Comparison of ENCODE assay signal across 8 cellular contexts in genomic region chr1:151611832-151612505, GRCh38. TPM values are rescaled to one million over a fixed set of nuclear protein-coding genes. Genes with fewer than 3 reads are reported as not detected.
DNase-seq lines count a peak whose midpoint lies in the region; ATAC-seq, FAIRE-seq and TF ChIP-seq lines count a peak whose summit lies in the region.

Gene SNX27, plus strand, starts transcription at chr1:151612050. Its CDS starts 152 bp downstream, at chr1:151612202.

- H3K36me3 ChIP-seq in GM06990 (ENCODE audit: control insufficient read depth, insufficient read depth, low read length) (no peaks in the 10 kb centered on the region), SK-N-MC (ENCODE audit: insufficient read depth, low read length) (0 out of 2 replicates have a peak, but pooled peaks cover 3% of the 10 kb centered on the region), neutrophil (no peaks in the 10 kb centered on the region)

- FAIRE-seq in frontal cortex (lab: Jason Lieb, UNC), result no peak

- H3K4me3 ChIP-seq in GM06990 (replicated peaks; ENCODE audit: low read depth, low read length) (peak within 1 kb of the TSS; percentile 88), SK-N-MC (peak within 1 kb of the TSS; percentile 95), neutrophil (ENCODE audit: low read depth in 1 of 2, low read length in 1 of 2) (peak within 1 kb of the TSS; percentile 72 to 94)

- H3K4me1 ChIP-seq in neutrophil (ENCODE audit: control insufficient read depth in 1 of 2, insufficient read depth in 1 of 2, low read depth in 1 of 2, low read length in 1 of 2), result peaks cover 60 to 63% of the 10 kb centered on the region in 2 experiments

- H3K27me3 ChIP-seq in GM06990 (replicated peaks; ENCODE audit: control insufficient read depth, insufficient read depth, low read length) (no peaks in the 10 kb centered on the region), neutrophil (no peaks in the 10 kb centered on the region)

- CTCF ChIA-PET in activated naive CD4-positive, alpha-beta T cell treated with anti-CD3 and anti-CD28 coated beads for 36 hours (lab: Charles Lee), result no interaction called here

- peak; percentile 93 for ATAC-seq in HG02571 (IDR thresholded peaks at IDR 0.05; ENCODE audit: unreplicated experiment)

- DNase-seq in GM06990 (ENCODE audit: extremely low read depth, insufficient read length) (peak; percentile 89), NCI-H1048 (lab: John Stamatoyannopoulos, UW) (peak; percentile 85), SK-N-MC (ENCODE audit: low read depth, low spot score) (peak; percentile 66), frontal cortex (ENCODE audit: low spot score in 2 of 2) (peak; percentile 90 to 93), substantia nigra (lab: John Stamatoyannopoulos, UW) (peak; percentile 53 to 96 (median 89))
- DNase-seq in activated naive CD4-positive, alpha-beta T cell treated with anti-CD3 and anti-CD28 coated beads for 36 hours, result peak; percentile 94

- peaks cover 4% of the 10 kb centered on the region for H3K36me3 Mint-ChIP-seq in activated naive CD4-positive, alpha-beta T cell treated with anti-CD3 and anti-CD28 coated beads for 36 hours (ENCODE audit: low read depth)

- peak within 1 kb of the TSS; percentile 93 for H3K4me3 Mint-ChIP-seq in activated naive CD4-positive, alpha-beta T cell treated with anti-CD3 and anti-CD28 coated beads for 36 hours

- intact Hi-C loops in activated naive CD4-positive, alpha-beta T cell treated with anti-CD3 and anti-CD28 coated beads for 36 hours (cut with micrococcal nuclease), result loop anchor here (1.0 to 10.0 kb wide), 9 partner anchors 151 to 425 kb away; partner anchors contain the start of genes C2CD4D, MRPL9, PIP5K1A and POGZ

- H3K4me1 Mint-ChIP-seq in activated naive CD4-positive, alpha-beta T cell treated with anti-CD3 and anti-CD28 coated beads for 36 hours (ENCODE audit: low read depth), result peaks cover 48% of the 10 kb centered on the region

- H3K27me3 Mint-ChIP-seq in activated naive CD4-positive, alpha-beta T cell treated with anti-CD3 and anti-CD28 coated beads for 36 hours (ENCODE audit: low read depth), result peaks cover 3% of the 10 kb centered on the region

- TF ChIP-seq CTCF in GM06990 (IDR thresholded peaks at IDR 0.05; ENCODE audit: insufficient read depth, low read length, poor library complexity, severe bottlenecking) (no peak), neutrophil (IDR thresholded peaks at IDR 0.05) (no peak)

- H3K9me3 Mint-ChIP-seq in activated naive CD4-positive, alpha-beta T cell treated with anti-CD3 and anti-CD28 coated beads for 36 hours, result no peaks in the 10 kb centered on the region

- H3K9me3 ChIP-seq in SK-N-MC (ENCODE audit: low read depth, low read length), result no peaks in the 10 kb centered on the region
- no peaks in the 10 kb centered on the region for H3K9me3 ChIP-seq in neutrophil

- H3K27ac ChIP-seq in SK-N-MC (peak within 1 kb of the TSS; percentile 82), neutrophil (peak within 1 kb of the TSS; percentile 97), substantia nigra (ENCODE audit: low read depth, low read length, poor library complexity, severe bottlenecking) (peak within 1 kb of the TSS; percentile 90)

- peak within 1 kb of the TSS; percentile 94 for H3K9ac ChIP-seq in SK-N-MC (ENCODE audit: insufficient read length)

- peak within 1 kb of the TSS; percentile 72 for H3K27ac Mint-ChIP-seq in activated naive CD4-positive, alpha-beta T cell treated with anti-CD3 and anti-CD28 coated beads for 36 hours

RNA-seq across cellular contexts. Expression of gene SNX27, which starts in this region (rescaled TPM):
- 10 to 100 TPM; 22.9 to 23.6 TPM for total RNA-seq in activated naive CD4-positive, alpha-beta T cell treated with anti-CD3 and anti-CD28 coated beads for 36 hours
- total RNA-seq in frontal cortex, result 75.8 TPM

Comparison
In these comparisons a context has a peak if more than half of its experiments do, and no peak if none do; other contexts are left out.
1. Peak in every context shown above with its lines: DNase-seq, ATAC-seq, H3K4me3 ChIP-seq and H3K27ac ChIP-seq.